Comparison of ENCODE assay signal across 10 cellular contexts in genomic region chr12:102169922-102170698, GRCh38. TPM values are rescaled to one million over a fixed set of nuclear protein-coding genes. Genes with fewer than 3 reads are reported as not detected.
DNase-seq lines count a peak whose midpoint lies in the region; ATAC-seq and TF ChIP-seq lines count a peak whose summit lies in the region.
"Had no signal": no experiment of that assay in that cellular context is flagged by ENCODE, and none has a peak within 500 bp of the region (broad histone marks: within the 10 kb centered on the region; RNA-seq: fewer than 3 reads in every experiment).

No MANE protein-coding gene starts in this region.

- peak; percentile 47 for ATAC-seq in GM18868 (IDR thresholded peaks at IDR 0.05; ENCODE audit: unreplicated experiment)
- ATAC-seq in naive thymus-derived CD8-positive, alpha-beta T cell = peak; percentile 40 to 46
- ATAC-seq in HG03520 (IDR thresholded peaks at IDR 0.05; ENCODE audit: unreplicated experiment) = no peak
- no peak for ATAC-seq in HG03439 (IDR thresholded peaks at IDR 0.05; ENCODE audit: unreplicated experiment)
- no peak for ATAC-seq in GM21825 (IDR thresholded peaks at IDR 0.05; ENCODE audit: unreplicated experiment)

- CTCF ChIA-PET in BJ (lab: Yijun Ruan, JAX) = interaction anchor here (0.6 to 2.5 kb wide), 18 partner anchors 8 to 1237 kb away, joined by 3 to 13 read pairs (median 4); no protein-coding TSS in a partner anchor

- no peaks in the 10 kb centered on the region for H3K27me3 ChIP-seq in BJ (ENCODE audit: control insufficient read depth, insufficient read depth, low read length)

- H3K9me3 Mint-ChIP-seq in naive thymus-derived CD8-positive, alpha-beta T cell = no peaks in the 10 kb centered on the region

- no peaks in the 10 kb centered on the region for H3K4me1 Mint-ChIP-seq in naive thymus-derived CD8-positive, alpha-beta T cell

- no peak for DNase-seq in BJ (ENCODE audit: low read depth)
- DNase-seq in NCI-H345 treated with DMSO at 0.1 percent for 48 hours (lab: John Stamatoyannopoulos, UW; ENCODE audit: unreplicated experiment) = peak; percentile 7
- peak; percentile 74 for DNase-seq in dermis blood vessel endothelial cell
- DNase-seq in naive thymus-derived CD8-positive, alpha-beta T cell = peak in 3 of 10 donors; percentile 10 to 25 (median 15)

- no peaks in the 10 kb centered on the region for H3K36me3 ChIP-seq in BJ (ENCODE audit: control insufficient read depth, insufficient read depth, low read length)

- H3K4me3 ChIP-seq in BJ (ENCODE audit: low read depth, low read length) = no peak overlapping the region

- H3K36me3 Mint-ChIP-seq in naive thymus-derived CD8-positive, alpha-beta T cell = no peaks in the 10 kb centered on the region

- POLR2A ChIA-PET in BJ (lab: Charles Lee) = interaction anchor here (0.6 kb wide), 1 partner anchor 10 kb away, joined by 7 read pairs; no protein-coding TSS in a partner anchor
- POLR2A ChIA-PET in naive thymus-derived CD8-positive, alpha-beta T cell (lab: Charles Lee) = no interaction called here

- peak; percentile 73 for TF ChIP-seq CTCF in BJ (IDR thresholded peaks at IDR 0.05; ENCODE audit: insufficient read depth, low read depth, low read length)

- H3K27ac Mint-ChIP-seq in naive thymus-derived CD8-positive, alpha-beta T cell = no peak overlapping the region

- no peaks in the 10 kb centered on the region for H3K27me3 Mint-ChIP-seq in naive thymus-derived CD8-positive, alpha-beta T cell

- no peak overlapping the region for H3K4me3 Mint-ChIP-seq in naive thymus-derived CD8-positive, alpha-beta T cell

RNA-seq across cellular contexts. Expression of gene PMCH, which starts 27.5 kb away (rescaled TPM):
- not detected in 2 replicates for polyA plus RNA-seq in BJ (2011; rRNA removed)
- polyA minus RNA-seq in BJ (2011; rRNA and poly(A)+ RNA removed) = not detected in 2 replicates
- total RNA-seq in dermis blood vessel endothelial cell = 0.23 TPM in 1 of 2 replicates, not detected in the other
- not detected for total RNA-seq in naive thymus-derived CD8-positive, alpha-beta T cell
- polyA plus RNA-seq in naive thymus-derived CD8-positive, alpha-beta T cell = not detected
- total RNA-seq: glomerular endothelial cell, urinary bladder had no signal
- polyA plus RNA-seq: urinary bladder had no signal

RNA-seq across cellular contexts. Expression of gene PARPBP, which starts 50.1 kb away (rescaled TPM):
- polyA plus RNA-seq in BJ (2011; rRNA removed) = 3.9 and 6.4 TPM in 2 replicates
- 2.4 and 2.7 TPM in 2 replicates for polyA minus RNA-seq in BJ (2011; rRNA and poly(A)+ RNA removed)
- total RNA-seq in dermis blood vessel endothelial cell = 7.0 and 23.4 TPM in 2 replicates
- total RNA-seq in naive thymus-derived CD8-positive, alpha-beta T cell = 1 to 10 TPM; 1.3 to 1.8 TPM
- polyA plus RNA-seq in naive thymus-derived CD8-positive, alpha-beta T cell = 1 to 10 TPM; 1.2 to 2.1 (median 1.9) TPM

RNA-seq across cellular contexts. Expression of gene NUP37, which starts 50.2 kb away (rescaled TPM):
- 22.6 and 46.2 TPM in 2 replicates for polyA plus RNA-seq in BJ (2011; rRNA removed)
- 7.2 and 8.9 TPM in 2 replicates for polyA minus RNA-seq in BJ (2011; rRNA and poly(A)+ RNA removed)
- total RNA-seq in dermis blood vessel endothelial cell = 45.4 and 80.8 TPM in 2 replicates
- total RNA-seq in naive thymus-derived CD8-positive, alpha-beta T cell = 10 to 100 TPM; 20.4 to 20.5 TPM
- 10 to 100 TPM; 23.0 to 34.4 (median 23.8) TPM for polyA plus RNA-seq in naive thymus-derived CD8-positive, alpha-beta T cell

Comparison
In these comparisons a context has a peak if more than half of its experiments do, and no peak if none do; other contexts are left out.
1. ATAC-seq: peak in GM18868 (single experiment) and naive thymus-derived CD8-positive, alpha-beta T cell (2 of 2); none in HG03520 (single experiment), HG03439 (single experiment) and GM21825 (single experiment).